Comparison of ENCODE assay signal across 8 cellular contexts in the genomic region with DNA sequence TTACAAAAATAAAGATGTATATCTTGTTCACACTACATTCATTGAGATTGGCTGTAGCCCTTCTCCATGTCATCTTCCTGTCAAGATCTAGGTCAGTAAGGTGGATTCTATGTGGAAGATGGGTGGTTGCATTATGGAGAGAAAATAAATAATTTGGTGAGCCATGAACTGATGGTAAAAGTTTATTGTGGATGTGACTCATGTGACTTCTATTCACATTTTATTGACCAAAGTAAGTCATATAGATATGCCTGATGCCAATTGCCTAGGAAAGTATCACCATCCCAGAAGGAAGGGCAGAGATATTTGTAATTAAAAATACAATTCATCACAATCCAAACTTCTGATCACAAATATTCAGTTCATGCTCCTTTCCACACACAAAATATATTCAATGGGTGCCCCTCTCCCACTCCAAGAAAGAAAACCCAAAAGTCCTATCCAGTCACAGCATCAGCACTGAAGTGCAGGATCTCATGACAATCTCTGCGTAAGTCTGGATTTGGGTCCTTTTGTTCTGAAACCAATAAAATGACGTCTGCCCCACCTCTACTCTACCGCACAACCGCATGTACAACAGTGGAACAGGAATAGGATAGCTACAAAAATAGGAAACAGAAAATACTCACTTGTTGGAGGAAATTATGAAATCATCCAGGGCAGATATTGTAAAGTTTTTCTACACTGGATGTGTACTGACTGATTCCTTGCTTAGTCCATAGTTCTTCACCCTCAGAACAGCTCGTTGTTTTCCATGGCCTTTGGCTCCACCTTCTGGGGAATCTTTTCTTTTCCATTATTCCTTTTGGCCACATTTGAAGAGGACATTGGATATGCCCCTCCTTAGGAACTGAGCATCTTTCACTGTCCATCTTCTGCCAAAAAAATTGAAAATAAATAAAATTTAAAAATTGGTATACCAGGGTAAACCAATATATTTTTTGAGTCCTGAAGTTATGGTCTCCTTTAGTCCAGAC. TPM values are rescaled to one million over a fixed set of nuclear protein-coding genes. Genes with fewer than 3 reads are reported as not detected.
DNase-seq lines count a peak whose midpoint lies in the region; ATAC-seq, FAIRE-seq and TF ChIP-seq lines count a peak whose summit lies in the region.

No MANE protein-coding gene starts in this region.

- H3K4me3 Mint-ChIP-seq in astrocyte (ENCODE audit: unreplicated experiment) = no peak overlapping the region
- no peak overlapping the region for H3K4me3 Mint-ChIP-seq in activated naive CD8-positive, alpha-beta T cell treated with anti-CD3 and anti-CD28 coated beads for 36 hours
- H3K4me3 Mint-ChIP-seq in stimulated activated memory B cell treated with anti-CD40 and anti-IgM and Interleukin-4, amounts not matched to agents 10 μg/mL and 1 μg/mL and 100 μg/mL, for 72 hours = no peak overlapping the region

- H3K9me3 ChIP-seq in A673 (ENCODE audit: low read depth, low read length, poor library complexity, severe bottlenecking) (no peaks in the 10 kb centered on the region), astrocyte (ENCODE audit: insufficient read depth, low read depth, low read length) (no peaks in the 10 kb centered on the region), transverse colon (no peaks in the 10 kb centered on the region)

- intact Hi-C loops in A673 (cut with micrococcal nuclease; ENCODE audit: unreplicated experiment) (loop anchor here (2.0 to 5.0 kb wide), 4 partner anchors 103 to 668 kb away; no protein-coding TSS in a partner anchor), transverse colon (cut with DNase I; ENCODE audit: low total_unique reads) (no loop called here)

- H3K9ac ChIP-seq in astrocyte (ENCODE audit: low read length) = no peak overlapping the region

- 29 to 46% methylated on average over 5 of the region's 5 CpGs for WGBS in transverse colon (ENCODE audit: low coverage in 1 of 2), 2 donors

- POLR2A ChIA-PET in A673 (lab: Charles Lee; ENCODE audit: low non-redundant PET) = no interaction called here

- DNase-seq in A673 (ENCODE audit: low spot score) = peak; percentile 66
- no peak for DNase-seq in GM10266 (ENCODE audit: extremely low spot score)
- peak; percentile 54 for DNase-seq in NCI-H2227 treated with DMSO at 0.1 percent for 48 hours (lab: John Stamatoyannopoulos, UW)
- peak; percentile 1 for DNase-seq in astrocyte (ENCODE audit: low read depth)
- peak; percentile 46 for DNase-seq in iPS-NIHi7 (ENCODE audit: extremely low spot score)
- DNase-seq in transverse colon = peak; percentile 20
- no peak for DNase-seq in activated naive CD8-positive, alpha-beta T cell treated with anti-CD3 and anti-CD28 coated beads for 36 hours

- no peaks in the 10 kb centered on the region for H3K36me3 ChIP-seq in A673 (ENCODE audit: insufficient read depth, low read length, poor library complexity, severe bottlenecking)
- no peaks in the 10 kb centered on the region for H3K36me3 ChIP-seq in astrocyte (ENCODE audit: insufficient read depth, low read length)
- no peaks in the 10 kb centered on the region for H3K36me3 ChIP-seq in transverse colon

- no peaks in the 10 kb centered on the region for H3K4me1 Mint-ChIP-seq in astrocyte (ENCODE audit: low read depth, unreplicated experiment)
- H3K4me1 Mint-ChIP-seq in activated naive CD8-positive, alpha-beta T cell treated with anti-CD3 and anti-CD28 coated beads for 36 hours = no peaks in the 10 kb centered on the region
- no peaks in the 10 kb centered on the region for H3K4me1 Mint-ChIP-seq in stimulated activated memory B cell treated with anti-CD40 and anti-IgM and Interleukin-4, amounts not matched to agents 10 μg/mL and 1 μg/mL and 100 μg/mL, for 72 hours

- CTCF ChIA-PET in A673 (lab: Charles Lee) = interaction anchor here (0.6 kb wide), 1 partner anchor 171 kb away, joined by 4 read pairs; no protein-coding TSS in a partner anchor

- TF ChIP-seq POLR2A in transverse colon (IDR thresholded peaks at IDR 0.05) = no peak

- TF ChIP-seq EP300 in transverse colon (IDR thresholded peaks at IDR 0.05; ENCODE audit: low read depth) = no peak

- no peak overlapping the region for H3K4me2 ChIP-seq in astrocyte (ENCODE audit: low read length)

- no peaks in the 10 kb centered on the region for H3K9me3 Mint-ChIP-seq in astrocyte (ENCODE audit: unreplicated experiment)
- peaks cover 2% of the 10 kb centered on the region for H3K9me3 Mint-ChIP-seq in activated naive CD8-positive, alpha-beta T cell treated with anti-CD3 and anti-CD28 coated beads for 36 hours
- H3K9me3 Mint-ChIP-seq in stimulated activated memory B cell treated with anti-CD40 and anti-IgM and Interleukin-4, amounts not matched to agents 10 μg/mL and 1 μg/mL and 100 μg/mL, for 72 hours = peaks cover 4% of the 10 kb centered on the region

- H3K4me1 ChIP-seq in A673 (ENCODE audit: insufficient read depth, low read length, poor library complexity, severe bottlenecking) (no peaks in the 10 kb centered on the region), astrocyte (ENCODE audit: insufficient read depth, low read length) (no peaks in the 10 kb centered on the region), transverse colon (peaks cover 0 to 3% (median 2%) of the 10 kb centered on the region in 4 donors)

- H3K79me2 ChIP-seq in astrocyte (ENCODE audit: insufficient read depth, low read length) = no peaks in the 10 kb centered on the region

- no peak for ATAC-seq in stimulated activated memory B cell treated with anti-CD40 and anti-IgM and Interleukin-4, amounts not matched to agents 10 μg/mL and 1 μg/mL and 100 μg/mL, for 72 hours

- H3K27ac Mint-ChIP-seq in astrocyte (ENCODE audit: unreplicated experiment) = no peak overlapping the region
- H3K27ac Mint-ChIP-seq in activated naive CD8-positive, alpha-beta T cell treated with anti-CD3 and anti-CD28 coated beads for 36 hours = no peak overlapping the region
- H3K27ac Mint-ChIP-seq in stimulated activated memory B cell treated with anti-CD40 and anti-IgM and Interleukin-4, amounts not matched to agents 10 μg/mL and 1 μg/mL and 100 μg/mL, for 72 hours = no peak overlapping the region

- no peak overlapping the region for H3K4me3 ChIP-seq in A673 (ENCODE audit: low read depth, low read length, poor library complexity, severe bottlenecking)
- no peak overlapping the region for H3K4me3 ChIP-seq in astrocyte (ENCODE audit: insufficient read depth, low read depth, low read length)
- H3K4me3 ChIP-seq in transverse colon = no peak overlapping the region

- H4K20me1 ChIP-seq in astrocyte (ENCODE audit: insufficient read depth, low read length) = no peaks in the 10 kb centered on the region

- H3K27me3 ChIP-seq in A673 (replicated peaks; ENCODE audit: insufficient read depth, low read depth, low read length, poor library complexity) (no peaks in the 10 kb centered on the region), astrocyte (ENCODE audit: insufficient read depth, low read length) (no peaks in the 10 kb centered on the region), transverse colon (no peaks in the 10 kb centered on the region)

- H3K27ac ChIP-seq in A673 (ENCODE audit: low read depth, low read length, poor library complexity, severe bottlenecking) (no peak overlapping the region), astrocyte (ENCODE audit: low read depth, low read length) (no peak overlapping the region), transverse colon (no peak overlapping the region)

- peak; percentile 58 for TF ChIP-seq CTCF in A673 (conservative IDR thresholded peaks at IDR 0.05; ENCODE audit: low read depth, low read length)
- peak; percentile 10 for TF ChIP-seq CTCF in GM10266 (IDR thresholded peaks at IDR 0.05; ENCODE audit: control insufficient read depth, insufficient read depth, low read depth, missing control alignments)
- peak; percentile 23 for TF ChIP-seq CTCF in astrocyte (IDR thresholded peaks at IDR 0.05; ENCODE audit: insufficient read depth, low read depth, low read length)
- peak; percentile 42 to 57 (median 44) for TF ChIP-seq CTCF in transverse colon (IDR thresholded peaks at IDR 0.05)

- H2AFZ ChIP-seq in astrocyte (ENCODE audit: low read depth, low read length) = no peak overlapping the region

- in situ Hi-C loops in transverse colon (cut with MboI; ENCODE audit: low pct_ligation_motif_present in 1 of 4, low pct_unique_long_range_greater_than_20kb in 1 of 4, low sequenced_read_pairs in 3 of 4) = no loop called here

- no peaks in the 10 kb centered on the region for H3K27me3 Mint-ChIP-seq in astrocyte (ENCODE audit: low read depth, unreplicated experiment)
- H3K27me3 Mint-ChIP-seq in activated naive CD8-positive, alpha-beta T cell treated with anti-CD3 and anti-CD28 coated beads for 36 hours = peaks cover 8% of the 10 kb centered on the region
- H3K27me3 Mint-ChIP-seq in stimulated activated memory B cell treated with anti-CD40 and anti-IgM and Interleukin-4, amounts not matched to agents 10 μg/mL and 1 μg/mL and 100 μg/mL, for 72 hours = peaks cover 9% of the 10 kb centered on the region

- FAIRE-seq in astrocyte (lab: Jason Lieb, UNC) = no peak

- H3K36me3 Mint-ChIP-seq in astrocyte (ENCODE audit: low read depth, unreplicated experiment) = no peaks in the 10 kb centered on the region
- H3K36me3 Mint-ChIP-seq in activated naive CD8-positive, alpha-beta T cell treated with anti-CD3 and anti-CD28 coated beads for 36 hours = peaks cover 2% of the 10 kb centered on the region
- H3K36me3 Mint-ChIP-seq in stimulated activated memory B cell treated with anti-CD40 and anti-IgM and Interleukin-4, amounts not matched to agents 10 μg/mL and 1 μg/mL and 100 μg/mL, for 72 hours = peaks cover 5% of the 10 kb centered on the region

- BruUV-seq in A673 (replicated peaks; lab: Mats Ljungman, UMichigan) = no TSS peak

RNA-seq across cellular contexts. Expression of gene SLC17A3, which starts 16.1 kb away (rescaled TPM):
- total RNA-seq in A673 (2021) (not detected in 2 replicates), astrocyte (not detected in 2 replicates), transverse colon (not detected)
- total RNA-seq in activated naive CD8-positive, alpha-beta T cell treated with anti-CD3 and anti-CD28 coated beads for 36 hours = not detected

RNA-seq across cellular contexts. Expression of gene SLC17A2, which starts 40.3 kb away (rescaled TPM):
- total RNA-seq in A673 (2021) = not detected in 2 replicates
- total RNA-seq in astrocyte = not detected in 2 replicates
- not detected for total RNA-seq in transverse colon
- not detected for total RNA-seq in activated naive CD8-positive, alpha-beta T cell treated with anti-CD3 and anti-CD28 coated beads for 36 hours

RNA-seq across cellular contexts. Expression of gene SLC17A1, which starts 58.3 kb away (rescaled TPM):
- total RNA-seq in A673 (2021) (not detected in 2 replicates), astrocyte (not detected in 2 replicates), transverse colon (not detected)
- not detected for total RNA-seq in activated naive CD8-positive, alpha-beta T cell treated with anti-CD3 and anti-CD28 coated beads for 36 hours

Comparison
In these comparisons a context has a peak if more than half of its experiments do, and no peak if none do; other contexts are left out.
1. DNase-seq: peak in A673 (single experiment), NCI-H2227 treated with DMSO at 0.1 percent for 48 hours (single experiment), astrocyte (single experiment), iPS-NIHi7 (single experiment) and transverse colon (single experiment); none in GM10266 (single experiment) and activated naive CD8-positive, alpha-beta T cell treated with anti-CD3 and anti-CD28 coated beads for 36 hours (single experiment).
2. Peak in every context shown above with its lines, with median percentiles within 50 percentile points of each other: CTCF ChIP-seq.